ENCODE assay signal across 1 cellular context in the genomic region with DNA sequence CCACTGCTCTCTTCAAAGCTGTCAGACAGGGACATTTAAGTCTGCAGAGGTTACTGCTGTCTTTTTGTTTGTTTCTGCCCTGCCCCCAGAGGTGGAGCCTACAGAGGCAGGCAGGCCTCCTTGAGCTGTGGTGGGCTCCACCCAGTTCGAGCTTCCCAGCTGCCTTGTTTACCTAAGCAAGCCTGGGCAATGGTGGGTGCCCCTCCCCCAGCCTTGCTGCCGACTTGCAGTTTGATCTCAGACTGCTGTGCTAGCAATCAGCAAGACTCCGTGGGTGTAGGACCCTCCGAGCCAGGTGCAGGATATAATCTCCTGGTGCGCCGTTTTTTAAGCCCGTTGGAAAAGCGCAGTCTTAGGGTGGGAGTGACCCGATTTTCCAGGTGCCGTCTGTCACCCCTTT. TPM values are rescaled to one million over a fixed set of nuclear protein-coding genes. Genes with fewer than 3 reads are reported as not detected.
"Had no signal": no experiment of that assay in that cellular context is flagged by ENCODE, and none has a peak within 500 bp of the region (broad histone marks: within the 10 kb centered on the region; RNA-seq: fewer than 3 reads in every experiment).

No MANE protein-coding gene starts in this region.

RNA-seq across cellular contexts. Expression of a gene that starts 35.9 kb away (rescaled TPM):
- polyA plus RNA-seq: immature natural killer cell had no signal
